In genomic region chr12:32049956-32050355, GRCh38 we compare ENCODE assay signal across 20 cellular contexts. TPM values are rescaled to one million over a fixed set of nuclear protein-coding genes. Genes with fewer than 3 reads are reported as not detected.
A peak's percentile ranks its signal among the peaks of the same experiment; 100 is the strongest.
DNase-seq lines count a peak whose midpoint lies in the region; TF ChIP-seq lines count a peak whose summit lies in the region.
"Had no signal": no experiment of that assay in that cellular context is flagged by ENCODE, and none has a peak within 500 bp of the region (broad histone marks: within the 10 kb centered on the region; RNA-seq: fewer than 3 reads in every experiment).

No MANE protein-coding gene starts in this region.

- DNase-seq in DMS53 (lab: John Stamatoyannopoulos, UW): peak; percentile 66
- DNase-seq in DMS53 treated with DMSO at 0.1 percent for 48 hours (lab: John Stamatoyannopoulos, UW; ENCODE audit: unreplicated experiment): no peak
- DNase-seq in HFFc6: peak; percentile 8
- DNase-seq in SK-MEL-5 (ENCODE audit: low read depth, low spot score): peak; percentile 23
- DNase-seq in iris pigment epithelial cell (ENCODE audit: low read depth): peak; percentile 27
- DNase-seq in NCI-H526 treated with DMSO at 0.1 percent for 48 hours (lab: John Stamatoyannopoulos, UW): no peak
- no peak for DNase-seq in germinal center (ENCODE audit: low spot score)
- no peak for DNase-seq in NCI-H2196 treated with DMSO at 0.1 percent for 48 hours (lab: John Stamatoyannopoulos, UW; ENCODE audit: unreplicated experiment)
- DNase-seq: BE2C; Calu3; CD4-positive, alpha-beta memory T cell; DMS79 treated with DMSO at 0.1 percent for 48 hours; GF-D8; KG1; MG63; NCI-H1092 treated with DMSO at 0.1 percent for 48 hours; NCI-H1694 treated with DMSO at 0.1 percent for 48 hours; NCI-H345; NCI-H69; PC-3 had no signal

- TF ChIP-seq CTCF in HFFc6 (IDR thresholded peaks at IDR 0.05): no peak

- no peaks in the 10 kb centered on the region for H3K36me3 Mint-ChIP-seq in HFFc6 (ENCODE audit: low read depth)

- no peak overlapping the region for H3K27ac Mint-ChIP-seq in HFFc6
- H3K27ac Mint-ChIP-seq: CD4-positive, alpha-beta memory T cell had no signal

- no peak overlapping the region for H3K4me3 Mint-ChIP-seq in HFFc6
- H3K4me3 Mint-ChIP-seq: CD4-positive, alpha-beta memory T cell had no signal

- peaks cover 22% of the 10 kb centered on the region for H3K4me1 Mint-ChIP-seq in HFFc6 (ENCODE audit: low read depth)

- peaks cover 12% of the 10 kb centered on the region for H3K9me3 Mint-ChIP-seq in HFFc6

- peaks cover 2% of the 10 kb centered on the region; the same call in 1 of the 2 replicates for H3K27me3 Mint-ChIP-seq in HFFc6 (ENCODE audit: insufficient read depth)
- H3K27me3 Mint-ChIP-seq: CD4-positive, alpha-beta memory T cell had no signal

- in situ Hi-C loops in SK-MEL-5 (cut with HindIII; ENCODE audit: low pct_unique_long_range_greater_than_20kb, low sequenced_read_pairs): no loop called here

RNA-seq across cellular contexts. Expression of gene BICD1, which starts 56.7 kb away (rescaled TPM):
- 10 to 100 TPM; 24.5 to 36.6 (median 32.4) TPM for total RNA-seq in HFFc6 (2021; fragmentation: NEBNext Ultra II Directional; extraction: Animal tissue kit (Norgen Biotek cat#: 25700))
- 8.1 and 10.3 TPM in 2 replicates for total RNA-seq in SK-MEL-5 (2014; rRNA removed; shearing (Covaris generic))
- polyA plus RNA-seq in SK-MEL-5 (2015; cell fraction: cytosol; rRNA removed): 12.7 and 19.2 TPM in 2 replicates
- polyA plus RNA-seq in SK-MEL-5 (2015; cell fraction: nucleus; rRNA removed): 29.3 and 34.7 TPM in 2 replicates

Comparison
In these comparisons a context has a peak if more than half of its experiments do, and no peak if none do; other contexts are left out.
1. DNase-seq: peak in DMS53 (single experiment), HFFc6 (single experiment), SK-MEL-5 (single experiment) and iris pigment epithelial cell (single experiment); none in DMS53 treated with DMSO at 0.1 percent for 48 hours (single experiment), NCI-H526 treated with DMSO at 0.1 percent for 48 hours (single experiment), germinal center (single experiment) and NCI-H2196 treated with DMSO at 0.1 percent for 48 hours (single experiment).